Comparison of ENCODE assay signal across 1 cellular context in genomic region chr17:28878981-28879380, GRCh38.
TF ChIP-seq lines count a peak whose summit lies in the region.

No MANE protein-coding gene starts in this region.

TF ChIP-seq in A549, 52 proteins besides CTCF, POLR2A, EP300 and RAD21 (continued from another document):
- TF ChIP-seq HES2 (IDR thresholded peaks at IDR 0.05) (no peak), HOXA7 (CRISPR knock-in tag; IDR thresholded peaks at IDR 0.05) (no peak), GATA3 (IDR thresholded peaks at IDR 0.05; ENCODE audit: borderline replicate concordance) (no peak)
